In the genomic region with DNA sequence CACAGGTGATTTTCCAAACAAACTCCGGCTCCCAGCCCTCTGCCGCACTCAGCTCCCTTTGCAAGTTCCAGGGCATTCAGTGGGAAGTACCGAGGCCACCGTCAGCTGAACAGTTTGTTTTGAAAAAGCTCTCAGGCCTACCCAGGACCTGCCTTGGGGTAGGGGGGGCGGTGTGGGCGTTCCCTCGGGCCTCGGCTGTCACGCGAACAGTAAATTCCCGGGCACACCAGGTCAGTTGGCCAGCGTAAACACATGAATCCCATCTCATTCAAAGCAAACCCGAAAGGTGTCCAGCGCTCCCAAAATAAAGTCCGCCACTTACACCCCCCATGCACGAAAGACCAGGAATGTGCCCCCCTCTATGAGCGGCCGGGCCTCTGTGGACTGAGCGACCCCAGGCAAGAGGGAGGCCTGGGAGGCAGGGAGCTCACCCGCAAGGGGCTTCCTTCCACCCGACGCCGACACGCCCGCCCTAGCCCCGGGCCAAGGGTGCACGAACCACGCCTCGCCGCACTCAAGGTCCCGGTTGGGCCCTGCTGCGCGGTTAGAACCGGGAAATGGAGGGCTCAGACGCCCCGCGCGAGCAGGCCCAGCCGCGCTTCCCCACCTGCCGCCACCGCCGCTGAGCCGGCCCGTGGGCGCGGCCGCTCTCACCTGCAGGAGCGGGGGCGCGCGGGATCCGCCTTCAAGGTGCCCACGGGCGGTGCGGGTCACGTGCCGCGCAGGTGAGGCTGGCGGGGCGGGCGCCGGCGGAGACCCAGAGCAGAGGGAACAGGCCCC, we compare ENCODE assay signal across 8 cellular contexts. TPM values are rescaled to one million over a fixed set of nuclear protein-coding genes. Genes with fewer than 3 reads are reported as not detected.
DNase-seq lines count a peak whose midpoint lies in the region; ATAC-seq and TF ChIP-seq lines count a peak whose summit lies in the region.

A gene with protein sequence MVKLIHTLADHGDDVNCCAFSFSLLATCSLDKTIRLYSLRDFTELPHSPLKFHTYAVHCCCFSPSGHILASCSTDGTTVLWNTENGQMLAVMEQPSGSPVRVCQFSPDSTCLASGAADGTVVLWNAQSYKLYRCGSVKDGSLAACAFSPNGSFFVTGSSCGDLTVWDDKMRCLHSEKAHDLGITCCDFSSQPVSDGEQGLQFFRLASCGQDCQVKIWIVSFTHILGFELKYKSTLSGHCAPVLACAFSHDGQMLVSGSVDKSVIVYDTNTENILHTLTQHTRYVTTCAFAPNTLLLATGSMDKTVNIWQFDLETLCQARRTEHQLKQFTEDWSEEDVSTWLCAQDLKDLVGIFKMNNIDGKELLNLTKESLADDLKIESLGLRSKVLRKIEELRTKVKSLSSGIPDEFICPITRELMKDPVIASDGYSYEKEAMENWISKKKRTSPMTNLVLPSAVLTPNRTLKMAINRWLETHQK (minus strand): TSS at position 775 of the 780 bp plus-strand sequence. CDS start 3,634 bp downstream, outside the sequence.

- H3K9me3 Mint-ChIP-seq in activated naive CD4-positive, alpha-beta T cell treated with anti-CD3 and anti-CD28 coated beads, Interleukin-2, amount 10 ng/mL, durations not matched to agents 7 days and 5 days: no peaks in the 10 kb centered on the region

- no peaks in the 10 kb centered on the region for H3K27me3 Mint-ChIP-seq in activated naive CD4-positive, alpha-beta T cell treated with anti-CD3 and anti-CD28 coated beads, Interleukin-2, amount 10 ng/mL, durations not matched to agents 7 days and 5 days

- H3K27ac ChIP-seq in gastroesophageal sphincter: peak within 1 kb of the TSS; percentile 75 to 95 (median 92)
- peak within 1 kb of the TSS; percentile 90 to 91 for H3K27ac ChIP-seq in uterus

- peak within 1 kb of the TSS; percentile 82 for H3K27ac Mint-ChIP-seq in activated naive CD4-positive, alpha-beta T cell treated with anti-CD3 and anti-CD28 coated beads, Interleukin-2, amount 10 ng/mL, durations not matched to agents 7 days and 5 days

- intact Hi-C loops in uterus (cut with DNase I; ENCODE audit: low total_unique reads): no loop called here

- H3K4me3 Mint-ChIP-seq in activated naive CD4-positive, alpha-beta T cell treated with anti-CD3 and anti-CD28 coated beads, Interleukin-2, amount 10 ng/mL, durations not matched to agents 7 days and 5 days: peak within 1 kb of the TSS; percentile 76

- peaks cover 1% of the 10 kb centered on the region for H3K36me3 Mint-ChIP-seq in activated naive CD4-positive, alpha-beta T cell treated with anti-CD3 and anti-CD28 coated beads, Interleukin-2, amount 10 ng/mL, durations not matched to agents 7 days and 5 days

- H3K4me1 Mint-ChIP-seq in activated naive CD4-positive, alpha-beta T cell treated with anti-CD3 and anti-CD28 coated beads, Interleukin-2, amount 10 ng/mL, durations not matched to agents 7 days and 5 days: peaks cover 32% of the 10 kb centered on the region

- TF ChIP-seq CTCF in gastroesophageal sphincter (IDR thresholded peaks at IDR 0.05): no peak
- no peak for TF ChIP-seq CTCF in uterus (IDR thresholded peaks at IDR 0.05)

- H3K9me3 ChIP-seq in gastroesophageal sphincter (no peaks in the 10 kb centered on the region), neuron (ENCODE audit: low read length) (peaks cover 3% of the 10 kb centered on the region), uterus (no peaks in the 10 kb centered on the region)

- ATAC-seq in GM18505 (IDR thresholded peaks at IDR 0.05; ENCODE audit: unreplicated experiment): peak; percentile 29
- ATAC-seq in HG03066 (IDR thresholded peaks at IDR 0.05; ENCODE audit: low read depth, unreplicated experiment): peak; percentile 24
- peak; percentile 68 for ATAC-seq in gastroesophageal sphincter

- WGBS in gastroesophageal sphincter (ENCODE audit: low coverage in 1 of 2), 2 donors: 0% methylated on average over 2 of the region's 64 CpGs; no CpG with 5 or more reads in 1 of the 2 donors

- CTCF ChIA-PET in activated naive CD4-positive, alpha-beta T cell treated with anti-CD3 and anti-CD28 coated beads, Interleukin-2, amount 10 ng/mL, durations not matched to agents 7 days and 5 days (lab: Charles Lee): no interaction called here

- H3K36me3 ChIP-seq in gastroesophageal sphincter (peaks cover 0 to 17% of the 10 kb centered on the region in 2 donors), neuron (ENCODE audit: insufficient read depth, low read length) (peaks cover 4% of the 10 kb centered on the region), uterus (no peaks in the 10 kb centered on the region)

- TF ChIP-seq POLR2A in GM18505 (IDR thresholded peaks at IDR 0.05; ENCODE audit: borderline replicate concordance, extremely low read depth, insufficient read depth, insufficient read length) (no peak), gastroesophageal sphincter (IDR thresholded peaks at IDR 0.05) (no peak), uterus (IDR thresholded peaks at IDR 0.05) (no peak)

- peak; percentile 37 for DNase-seq in AG08395 (ENCODE audit: low spot score)
- peak; percentile 75 for DNase-seq in NCI-H69 (lab: John Stamatoyannopoulos, UW)
- no peak for DNase-seq in activated naive CD4-positive, alpha-beta T cell treated with anti-CD3 and anti-CD28 coated beads, Interleukin-2, amount 10 ng/mL, durations not matched to agents 7 days and 5 days
- peak; percentile 69 to 73 for DNase-seq in uterus

- peaks cover 0 to 26% (median 3%) of the 10 kb centered on the region in 3 donors for H3K4me1 ChIP-seq in gastroesophageal sphincter
- H3K4me1 ChIP-seq in neuron (ENCODE audit: insufficient read depth, low read length): peaks cover 3% of the 10 kb centered on the region
- no peaks in the 10 kb centered on the region for H3K4me1 ChIP-seq in uterus

- no peak for TF ChIP-seq EP300 in gastroesophageal sphincter (IDR thresholded peaks at IDR 0.05)

- H3K27me3 ChIP-seq in gastroesophageal sphincter: no peaks in the 10 kb centered on the region
- H3K27me3 ChIP-seq in neuron (ENCODE audit: insufficient read depth, low read length): no peaks in the 10 kb centered on the region
- no peaks in the 10 kb centered on the region for H3K27me3 ChIP-seq in uterus

- peak within 1 kb of the TSS; percentile 100 for H2AFZ ChIP-seq in neuron (ENCODE audit: low read depth, low read length)

- peak within 1 kb of the TSS; percentile 80 to 99 for H3K4me3 ChIP-seq in gastroesophageal sphincter
- H3K4me3 ChIP-seq in neuron (ENCODE audit: low read length): peak within 1 kb of the TSS; percentile 88
- H3K4me3 ChIP-seq in uterus: peak within 1 kb of the TSS; percentile 62 to 82

RNA-seq across cellular contexts. Expression of the gene that starts here (rescaled TPM):
- total RNA-seq in gastroesophageal sphincter (10 to 100 TPM in 1 of 4 donors, 1 to 10 TPM in 3; 5.3 to 11.1 (median 5.9) TPM), uterus (10 to 100 TPM in 1 of 4 donors, 1 to 10 TPM in 3; 5.6 to 10.3 (median 8.3) TPM)
